Comparison of ENCODE assay signal across 18 cellular contexts in genomic region chr6:11822346-11822745, GRCh38. TPM values are rescaled to one million over a fixed set of nuclear protein-coding genes. Genes with fewer than 3 reads are reported as not detected.
DNase-seq lines count a peak whose midpoint lies in the region; ATAC-seq and TF ChIP-seq lines count a peak whose summit lies in the region.
"Had no signal": no experiment of that assay in that cellular context is flagged by ENCODE, and none has a peak within 500 bp of the region (broad histone marks: within the 10 kb centered on the region; RNA-seq: fewer than 3 reads in every experiment).

No MANE protein-coding gene starts in this region.

- TF ChIP-seq CTCF in right atrium auricular region (IDR thresholded peaks at IDR 0.05) (peak in 1 of 2 donors; percentile 52), thyroid gland (IDR thresholded peaks at IDR 0.05) (no peak), GM20000 (IDR thresholded peaks at IDR 0.05; ENCODE audit: extremely low read depth, missing control alignments) (no peak), breast epithelium (IDR thresholded peaks at IDR 0.05) (no peak)

- no peak for DNase-seq in right cardiac atrium
- DNase-seq in right atrium auricular region (ENCODE audit: low spot score), result no peak
- DNase-seq in OCI-M1 (lab: John Stamatoyannopoulos, UW), result peak; percentile 23
- no peak for DNase-seq in left lobe of liver (ENCODE audit: low spot score)
- no peak for DNase-seq in SHP77 (lab: John Stamatoyannopoulos, UW)
- no peak for DNase-seq in thyroid gland
- DNase-seq in GM20000 (ENCODE audit: low spot score), result no peak
- no peak for DNase-seq in breast epithelium (ENCODE audit: low spot score in 2 of 2)
- DNase-seq: activated naive CD8-positive, alpha-beta T cell treated with anti-CD3 and anti-CD28 coated beads, Interleukin-2, amount 10 ng/mL, durations not matched to agents 7 days and 5 days; Caco-2; islet precursor cell; NCI-H526; RPMI8226; stimulated activated CD4-positive, alpha-beta T cell treated with anti-CD3 and anti-CD28 coated beads, Interleukin-15, amount 100 ng/mL, for 24 hours; T-helper 1 cell; upper lobe of left lung had no signal

- H3K4me3 ChIP-seq in right cardiac atrium (ENCODE audit: low read length) (no peak overlapping the region), right atrium auricular region (no peak overlapping the region), thyroid gland (replicated peaks in 1 of 3) (no peak overlapping the region), breast epithelium (no peak overlapping the region)
- H3K4me3 ChIP-seq: upper lobe of left lung had no signal

- intact Hi-C loops in right cardiac atrium (cut with DNase I), result no loop called here
- intact Hi-C loops in thyroid gland (cut with DNase I), result no loop called here
- intact Hi-C loops in breast epithelium (cut with DNase I; ENCODE audit: low total_unique reads), result no loop called here

- ATAC-seq in right cardiac atrium, result peak; percentile 35 to 52
- ATAC-seq in left lobe of liver, result peak; percentile 96

- H3K9me3 ChIP-seq in right cardiac atrium (ENCODE audit: control insufficient read depth, low read length) (no peaks in the 10 kb centered on the region), right atrium auricular region (no peaks in the 10 kb centered on the region), thyroid gland (no peaks in the 10 kb centered on the region), breast epithelium (no peaks in the 10 kb centered on the region)
- H3K9me3 ChIP-seq: Caco-2, upper lobe of left lung had no signal

- no peaks in the 10 kb centered on the region for H3K36me3 ChIP-seq in right atrium auricular region
- no peaks in the 10 kb centered on the region for H3K36me3 ChIP-seq in thyroid gland
- H3K36me3 ChIP-seq in breast epithelium, result no peaks in the 10 kb centered on the region
- H3K36me3 ChIP-seq: upper lobe of left lung, WERI-Rb-1 had no signal

- H3K4me1 ChIP-seq in right cardiac atrium (ENCODE audit: control insufficient read depth, insufficient read depth, low read length) (no peaks in the 10 kb centered on the region), right atrium auricular region (no peaks in the 10 kb centered on the region), thyroid gland (no peaks in the 10 kb centered on the region), breast epithelium (no peaks in the 10 kb centered on the region)
- H3K4me1 ChIP-seq: Caco-2, upper lobe of left lung had no signal

- H3K27me3 ChIP-seq in right cardiac atrium (ENCODE audit: control insufficient read depth, insufficient read depth), result no peaks in the 10 kb centered on the region
- H3K27me3 ChIP-seq in right atrium auricular region, result no peaks in the 10 kb centered on the region
- no peaks in the 10 kb centered on the region for H3K27me3 ChIP-seq in thyroid gland
- H3K27me3 ChIP-seq in breast epithelium, result no peaks in the 10 kb centered on the region
- H3K27me3 ChIP-seq: upper lobe of left lung had no signal

- TF ChIP-seq POLR2A in thyroid gland (IDR thresholded peaks at IDR 0.05), result no peak
- TF ChIP-seq POLR2A in breast epithelium (IDR thresholded peaks at IDR 0.05), result no peak

- H3K27ac ChIP-seq in right cardiac atrium (ENCODE audit: low read length), result no peak overlapping the region
- no peak overlapping the region for H3K27ac ChIP-seq in right atrium auricular region
- no peak overlapping the region for H3K27ac ChIP-seq in thyroid gland
- H3K27ac ChIP-seq in breast epithelium, result no peak overlapping the region
- H3K27ac ChIP-seq: upper lobe of left lung, WERI-Rb-1 had no signal

- WGBS in right cardiac atrium, result 34% methylated on average over 5 of the region's 5 CpGs
- 47 to 55% methylated on average over 5 of the region's 5 CpGs for WGBS in thyroid gland, 2 donors

RNA-seq across cellular contexts. Expression of gene ADTRP, which starts 43.7 kb away (rescaled TPM):
- total RNA-seq in right cardiac atrium, result under 1 TPM in 2 of 4 donors, not detected in 2; 0.42 to 0.59 TPM
- polyA plus RNA-seq in right cardiac atrium, result 0.05 TPM
- not detected for total RNA-seq in right atrium auricular region
- total RNA-seq in left lobe of liver, result 0.25 TPM
- total RNA-seq in thyroid gland, result 1 to 10 TPM in 1 of 4 donors, under 1 TPM in 1, not detected in 2; 0.40 to 3.5 TPM
- total RNA-seq in breast epithelium, result 1 to 10 TPM in 2 of 3 donors, under 1 TPM in 1; 0.48 to 2.9 (median 2.6) TPM
- polyA plus RNA-seq: neural cell had no signal
